Comparison of ENCODE assay signal across 10 cellular contexts in the genomic region with DNA sequence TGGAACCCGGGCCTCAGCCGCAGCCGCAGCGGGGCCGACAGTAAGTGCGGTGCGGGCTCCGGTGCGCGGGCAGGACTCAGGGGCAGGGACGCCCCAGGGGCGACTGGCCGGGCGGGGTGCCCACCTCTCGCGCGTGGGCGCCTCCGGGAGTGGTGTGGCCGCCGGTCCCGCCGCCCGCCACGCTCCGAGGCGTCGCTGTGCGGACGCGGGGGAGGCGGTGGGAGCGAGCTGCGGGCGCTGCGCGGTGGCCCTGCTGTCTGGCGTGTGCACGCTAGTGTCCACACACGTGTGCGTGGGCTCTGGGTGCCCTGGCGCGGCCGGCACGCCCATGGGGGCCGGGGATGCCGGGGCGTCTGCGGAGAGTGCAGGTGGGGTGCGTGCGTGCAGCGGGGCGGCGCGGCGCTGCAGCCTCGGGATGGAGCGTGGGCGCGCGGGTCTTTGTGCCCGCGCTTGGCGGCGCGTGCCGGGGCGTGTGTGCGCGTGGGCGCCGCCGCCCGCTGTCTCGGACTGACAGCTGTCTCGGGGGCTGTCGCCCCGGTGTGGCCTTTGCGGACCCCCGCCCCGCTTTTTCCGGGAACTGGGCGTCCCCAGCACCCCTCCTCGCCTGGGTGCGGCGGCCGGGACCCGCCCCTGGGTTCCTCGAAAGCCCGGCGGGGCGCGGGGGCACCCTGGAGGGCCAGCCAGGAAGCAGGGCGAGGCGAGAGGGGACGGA. TPM values are rescaled to one million over a fixed set of nuclear protein-coding genes. Genes with fewer than 3 reads are reported as not detected.
DNase-seq lines count a peak whose midpoint lies in the region; ATAC-seq, FAIRE-seq and TF ChIP-seq lines count a peak whose summit lies in the region.
"Had no signal": no experiment of that assay in that cellular context is flagged by ENCODE, and none has a peak within 500 bp of the region (broad histone marks: within the 10 kb centered on the region; RNA-seq: fewer than 3 reads in every experiment).

No MANE protein-coding gene starts in this region.

- ATAC-seq in left ventricle myocardium superior: no peak

- no peak for FAIRE-seq in GM12891 (lab: Jason Lieb, UNC)

- DNase-seq in cardiac muscle cell (ENCODE audit: low read depth in 1 of 2, low spot score in 1 of 2) (no peak), left ventricle myocardium superior (no peak), NCI-H2196 treated with DMSO at 0.1 percent for 48 hours (lab: John Stamatoyannopoulos, UW; ENCODE audit: unreplicated experiment) (no peak), NCI-H345 treated with DMSO at 0.1 percent for 48 hours (lab: John Stamatoyannopoulos, UW; ENCODE audit: unreplicated experiment) (no peak), GM12891 (ENCODE audit: insufficient read length, low spot score) (no peak)
- DNase-seq: COR-L47 had no signal

- H3K27me3 ChIP-seq in cardiac muscle cell: peaks cover 79% of the 10 kb centered on the region
- H3K27me3 ChIP-seq in mucosa of rectum (ENCODE audit: control insufficient read depth in 2 of 2, insufficient read depth in 2 of 2, low read length in 2 of 2): peaks cover 45 to 50% of the 10 kb centered on the region in 2 donors

- no peak overlapping the region for H3K27ac ChIP-seq in cardiac muscle cell
- H3K27ac ChIP-seq in mucosa of rectum (ENCODE audit: low read depth in 2 of 2, low read length in 2 of 2): no peak overlapping the region
- no peak overlapping the region for H3K27ac ChIP-seq in urinary bladder (ENCODE audit: low read depth)

- no peak for TF ChIP-seq CTCF in cardiac muscle cell (IDR thresholded peaks at IDR 0.05; ENCODE audit: low read depth, low read length)

- peak overlapping the region; percentile 18 for H3K4me3 ChIP-seq in cardiac muscle cell
- H3K4me3 ChIP-seq in mucosa of rectum (ENCODE audit: low read length in 2 of 2): peak overlapping the region; percentile 20
- peak overlapping the region; percentile 35 for H3K4me3 ChIP-seq in urinary bladder (ENCODE audit: low read depth, low read length)

- peak overlapping the region; percentile 50 for H3K27ac Mint-ChIP-seq in dendritic cell treated with granulocyte-macrophage colony-stimulating factor and Interleukin-4, amounts not matched to agents 40 ng/mL and 50 ng/mL, for 4 days

- H3K4me3 Mint-ChIP-seq in dendritic cell treated with granulocyte-macrophage colony-stimulating factor and Interleukin-4, amounts not matched to agents 40 ng/mL and 50 ng/mL, for 4 days: peak overlapping the region; percentile 66

- H3K4me1 ChIP-seq in cardiac muscle cell (ENCODE audit: low read depth): no peaks in the 10 kb centered on the region
- peaks cover 4 to 9% of the 10 kb centered on the region in 2 donors for H3K4me1 ChIP-seq in mucosa of rectum (ENCODE audit: control insufficient read depth in 2 of 2, insufficient read depth in 2 of 2, low read length in 2 of 2)
- H3K4me1 ChIP-seq in urinary bladder (ENCODE audit: insufficient read depth): peaks cover 3% of the 10 kb centered on the region

- H3K9me3 Mint-ChIP-seq in dendritic cell treated with granulocyte-macrophage colony-stimulating factor and Interleukin-4, amounts not matched to agents 40 ng/mL and 50 ng/mL, for 4 days: no peaks in the 10 kb centered on the region

- H3K27me3 Mint-ChIP-seq in dendritic cell treated with granulocyte-macrophage colony-stimulating factor and Interleukin-4, amounts not matched to agents 40 ng/mL and 50 ng/mL, for 4 days: peaks cover 79% of the 10 kb centered on the region

- peaks cover 21% of the 10 kb centered on the region for H3K36me3 Mint-ChIP-seq in dendritic cell treated with granulocyte-macrophage colony-stimulating factor and Interleukin-4, amounts not matched to agents 40 ng/mL and 50 ng/mL, for 4 days (ENCODE audit: low read depth)

- H3K9me3 ChIP-seq in cardiac muscle cell (ENCODE audit: low read depth) (no peaks in the 10 kb centered on the region), mucosa of rectum (ENCODE audit: control insufficient read depth in 2 of 2, low read length in 2 of 2) (no peaks in the 10 kb centered on the region)

- WGBS in urinary bladder: under 1% methylated on average over 96 of the region's 96 CpGs

- peaks cover 25% of the 10 kb centered on the region for H3K4me1 Mint-ChIP-seq in dendritic cell treated with granulocyte-macrophage colony-stimulating factor and Interleukin-4, amounts not matched to agents 40 ng/mL and 50 ng/mL, for 4 days (ENCODE audit: low read depth)

- no peaks in the 10 kb centered on the region for H3K36me3 ChIP-seq in cardiac muscle cell
- no peaks in the 10 kb centered on the region for H3K36me3 ChIP-seq in mucosa of rectum (ENCODE audit: control insufficient read depth in 2 of 2, insufficient read depth in 2 of 2, low read length in 2 of 2)
- no peaks in the 10 kb centered on the region for H3K36me3 ChIP-seq in urinary bladder (ENCODE audit: insufficient read depth)

- intact Hi-C loops in left ventricle myocardium superior (cut with micrococcal nuclease): no loop called here
- intact Hi-C loops in dendritic cell treated with granulocyte-macrophage colony-stimulating factor and Interleukin-4, amounts not matched to agents 40 ng/mL and 50 ng/mL, for 4 days (cut with micrococcal nuclease): no loop called here

- H3K9ac ChIP-seq in mucosa of rectum (ENCODE audit: low read depth in 1 of 2, low read length in 2 of 2): no peak overlapping the region

- TF ChIP-seq POLR2A in GM12891 (IDR thresholded peaks at IDR 0.05; ENCODE audit: low read depth, low read length): no peak

TF ChIP-seq in GM12891, 5 proteins besides CTCF, POLR2A, EP300 and RAD21:
- no peak for TF ChIP-seq PAX5 (IDR thresholded peaks at IDR 0.05; ENCODE audit: insufficient read depth, low read length, severe bottlenecking)
- TF ChIP-seq SPI1 (IDR thresholded peaks at IDR 0.05; ENCODE audit: low read depth, low read length): no peak
- TF ChIP-seq POU2F2 (IDR thresholded peaks at IDR 0.05; ENCODE audit: low read depth, low read length): no peak
- TF ChIP-seq POLR2AphosphoS5 (IDR thresholded peaks at IDR 0.05; ENCODE audit: low read depth, low read length): no peak
- no peak for TF ChIP-seq TAF1 (IDR thresholded peaks at IDR 0.05; ENCODE audit: low read depth, low read length)

RNA-seq across cellular contexts. Expression of gene KCNK4, which starts 0.8 kb away (rescaled TPM):
- total RNA-seq in cardiac muscle cell (not detected in 2 replicates), left ventricle myocardium superior (not detected), urinary bladder (not detected)
- polyA plus RNA-seq in cardiac muscle cell (not detected in 2 replicates), urinary bladder (0.13 TPM)
- 0.06 TPM for polyA plus RNA-seq in GM12891 (2012; ENCODE audit: low read depth, missing spikeins)
- total RNA-seq: mononuclear cell had no signal

RNA-seq across cellular contexts. Expression of gene GPR137, which starts 6.3 kb away (rescaled TPM):
- total RNA-seq in cardiac muscle cell (37.7 and 41.4 TPM in 2 replicates), left ventricle myocardium superior (33.6 TPM), urinary bladder (4.7 TPM)
- polyA plus RNA-seq in cardiac muscle cell (67.8 and 82.6 TPM in 2 replicates), urinary bladder (48.3 TPM)
- polyA plus RNA-seq in GM12891 (2012; ENCODE audit: low read depth, missing spikeins): 25.1 TPM

RNA-seq across cellular contexts. Expression of gene BAD, which starts 7.4 kb away (rescaled TPM):
- total RNA-seq in cardiac muscle cell (155 and 200 TPM in 2 replicates), left ventricle myocardium superior (98.7 TPM), urinary bladder (34.2 TPM)
- polyA plus RNA-seq in cardiac muscle cell (168 and 195 TPM in 2 replicates), urinary bladder (111 TPM)
- polyA plus RNA-seq in GM12891 (2012; ENCODE audit: low read depth, missing spikeins): 37.3 TPM

RNA-seq across cellular contexts. Expression of gene CATSPERZ, which starts 8.3 kb away (rescaled TPM):
- not detected in 2 replicates for total RNA-seq in cardiac muscle cell
- polyA plus RNA-seq in cardiac muscle cell: 0.54 and 0.56 TPM in 2 replicates
- total RNA-seq in left ventricle myocardium superior: not detected
- total RNA-seq in urinary bladder: not detected
- polyA plus RNA-seq in urinary bladder: 0.29 TPM
- polyA plus RNA-seq in GM12891 (2012; ENCODE audit: low read depth, missing spikeins): not detected
- total RNA-seq: mononuclear cell had no signal

RNA-seq across cellular contexts. Expression of gene ESRRA, which starts 13.4 kb away (rescaled TPM):
- total RNA-seq in cardiac muscle cell: 77.0 and 94.0 TPM in 2 replicates
- polyA plus RNA-seq in cardiac muscle cell: 48.8 and 49.3 TPM in 2 replicates
- 256 TPM for total RNA-seq in left ventricle myocardium superior
- 13.3 TPM for total RNA-seq in urinary bladder
- 53.2 TPM for polyA plus RNA-seq in urinary bladder
- polyA plus RNA-seq in GM12891 (2012; ENCODE audit: low read depth, missing spikeins): 11.5 TPM
